28 cellular contexts compared by ENCODE assay signal in genomic region chr14:29738056-29738455, GRCh38.
"Had no signal": no experiment of that assay in that cellular context is flagged by ENCODE, and none has a peak within 500 bp of the region (broad histone marks: within the 10 kb centered on the region; RNA-seq: fewer than 3 reads in every experiment).

No MANE protein-coding gene starts in this region.

- H3K27me3 ChIP-seq: colonic mucosa, esophagus muscularis mucosa, foreskin keratinocyte, gastroesophageal sphincter, heart right ventricle, left lung, neural progenitor cell, suprapubic skin had no signal

- H3K4me3 ChIP-seq: colonic mucosa, esophagus muscularis mucosa, gastroesophageal sphincter, heart right ventricle, left lung, mucosa of descending colon, neural progenitor cell, psoas muscle, suprapubic skin had no signal

- H3K4me3 Mint-ChIP-seq: mesothelial cell of epicardium; nephron; neural progenitor cell; stimulated activated naive CD8-positive, alpha-beta T cell treated with anti-CD3 and anti-CD28 coated beads, Interleukin-15, amount 100 ng/mL, for 72 hours had no signal

- H3K4me2 ChIP-seq: neural progenitor cell had no signal

- H3K36me3 ChIP-seq: colonic mucosa, esophagus muscularis mucosa, gastroesophageal sphincter, heart right ventricle, left lung, neural progenitor cell, suprapubic skin had no signal

- H3K4me1 Mint-ChIP-seq: stimulated activated naive CD8-positive, alpha-beta T cell treated with anti-CD3 and anti-CD28 coated beads, Interleukin-15, amount 100 ng/mL, for 72 hours had no signal

- ATAC-seq: foreskin keratinocyte; gastroesophageal sphincter; heart right ventricle; left cardiac atrium; left lung; mucosa of descending colon; psoas muscle; right cardiac atrium; stimulated activated naive CD8-positive, alpha-beta T cell treated with anti-CD3 and anti-CD28 coated beads, Interleukin-15, amount 100 ng/mL, for 72 hours had no signal

- H3K9me3 ChIP-seq: colonic mucosa, esophagus muscularis mucosa, gastroesophageal sphincter, heart right ventricle, left lung, mucosa of descending colon, psoas muscle, suprapubic skin had no signal

- H2AFZ ChIP-seq: neural progenitor cell had no signal

- H3K27me3 Mint-ChIP-seq: naive B cell; stimulated activated naive CD8-positive, alpha-beta T cell treated with anti-CD3 and anti-CD28 coated beads, Interleukin-15, amount 100 ng/mL, for 72 hours had no signal

- FAIRE-seq: endothelial cell of umbilical vein, small intestine had no signal

- H3K27ac Mint-ChIP-seq: mesothelial cell of epicardium; neural progenitor cell; stimulated activated naive CD8-positive, alpha-beta T cell treated with anti-CD3 and anti-CD28 coated beads, Interleukin-15, amount 100 ng/mL, for 72 hours had no signal

- DNase-seq: colonic mucosa; dermis blood vessel endothelial cell; effector memory CD4-positive, alpha-beta T cell; foreskin keratinocyte; heart right ventricle; hippocampal formation; left cardiac atrium; left lung; mesenchymal stem cell; mucosa of descending colon; naive B cell; posterior cingulate gyrus; psoas muscle; right cardiac atrium; small intestine; stimulated activated CD4-positive, alpha-beta T cell treated with anti-CD3 and anti-CD28 coated beads, Interleukin-1b, Interleukin-23, amount 100 ng/mL, for 48 hours; stimulated activated CD4-positive, alpha-beta T cell treated with anti-CD3 and anti-CD28 coated beads, Interleukin-4, amount 100 ng/mL, for 1 hour; stimulated activated CD8-positive, alpha-beta memory T cell treated with anti-CD3 and anti-CD28 coated beads, Interleukin-4, amount 100 ng/mL, for 48 hours; stimulated activated naive CD4-positive, alpha-beta T cell; stimulated activated naive CD8-positive, alpha-beta T cell treated with anti-CD3 and anti-CD28 coated beads, Interleukin-15, amount 100 ng/mL, for 72 hours; trophoblast cell had no signal

- H3K27ac ChIP-seq: colonic mucosa, esophagus muscularis mucosa, foreskin keratinocyte, gastroesophageal sphincter, heart right ventricle, left lung, neural progenitor cell, psoas muscle, suprapubic skin had no signal

- H3K36me3 Mint-ChIP-seq: mesothelial cell of epicardium, naive B cell, neural progenitor cell had no signal

- H3K9ac ChIP-seq: neural progenitor cell had no signal

- H3K9me3 Mint-ChIP-seq: mesothelial cell of epicardium had no signal

- H3K4me1 ChIP-seq: colonic mucosa, foreskin keratinocyte had no signal
